8 cellular contexts compared by ENCODE assay signal in the genomic region with DNA sequence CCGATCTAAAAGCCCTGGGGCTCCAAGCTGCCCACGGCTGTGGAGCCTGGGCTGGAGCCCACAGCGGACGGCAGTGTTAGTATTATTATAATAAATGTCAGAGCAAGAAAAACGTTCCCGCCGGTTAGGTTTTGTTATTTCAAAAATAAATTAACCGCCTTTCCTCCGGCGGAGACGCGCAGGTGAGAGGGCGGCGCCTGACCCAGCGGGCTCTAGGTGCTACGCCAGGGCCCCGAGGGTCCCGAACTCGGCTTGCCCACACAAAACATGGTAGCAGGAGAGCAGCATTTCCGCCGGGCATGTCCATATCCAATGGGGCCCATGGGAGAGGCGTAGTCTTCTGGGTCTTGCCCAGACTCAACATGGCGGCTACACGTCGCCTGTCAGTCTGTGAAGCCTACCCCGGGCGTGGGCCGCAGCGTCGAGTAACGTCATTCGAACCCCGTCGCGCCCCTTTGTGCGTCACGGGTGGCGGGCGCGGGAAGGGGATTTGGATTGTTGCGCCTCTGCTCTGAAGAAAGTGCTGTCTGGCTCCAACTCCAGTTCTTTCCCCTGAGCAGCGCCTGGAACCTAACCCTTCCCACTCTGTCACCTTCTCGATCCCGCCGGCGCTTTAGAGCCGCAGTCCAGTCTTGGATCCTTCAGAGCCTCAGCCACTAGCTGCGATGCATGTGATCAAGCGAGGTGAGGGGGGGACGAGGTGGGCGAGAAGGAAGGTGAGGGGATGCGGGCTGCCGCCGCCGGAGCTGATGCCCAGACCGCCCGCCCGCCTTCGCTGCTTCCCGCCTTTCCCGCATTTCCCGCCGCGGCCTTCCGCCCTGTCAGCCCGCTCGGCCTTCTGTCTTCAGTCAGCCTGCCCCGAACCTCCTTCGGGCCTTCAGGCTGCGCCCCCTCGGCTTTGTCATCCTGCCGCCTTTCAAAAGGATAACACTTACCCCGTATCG. TPM values are rescaled to one million over a fixed set of nuclear protein-coding genes. Genes with fewer than 3 reads are reported as not detected.
DNase-seq lines count a peak whose midpoint lies in the region; ATAC-seq and TF ChIP-seq lines count a peak whose summit lies in the region.

A gene (plus strand): TSS at position 452 of the 944 bp plus-strand sequence. CDS start 214 bp downstream, at position 666.

- H3K4me3 ChIP-seq in spleen = peak within 1 kb of the TSS; percentile 74 to 91 (median 82)

- peaks cover 0 to 30% (median 9%) of the 10 kb centered on the region in 6 donors for H3K36me3 ChIP-seq in spleen

- peak in 1 of 3 donors; percentile 15 for TF ChIP-seq POLR2A in spleen (IDR thresholded peaks at IDR 0.05)

- peak within 1 kb of the TSS; percentile 84 to 95 (median 92) for H3K27ac ChIP-seq in spleen

- peaks cover 13 to 81% (median 36%) of the 10 kb centered on the region in 6 donors for H3K4me1 ChIP-seq in spleen

- H3K9me3 ChIP-seq in spleen = no peaks in the 10 kb centered on the region

- peak; percentile 92 for DNase-seq in AG08396 (ENCODE audit: low spot score)
- peak; percentile 95 for DNase-seq in NCI-H345 treated with DMSO at 0.1 percent for 48 hours (lab: John Stamatoyannopoulos, UW; ENCODE audit: unreplicated experiment)
- DNase-seq in activated CD4-positive, CD25-positive, alpha-beta regulatory T cell (lab: John Stamatoyannopoulos, UW) = peak; percentile 79 to 90 (median 86)
- peak; percentile 93 for DNase-seq in central memory CD4-positive, alpha-beta T cell
- DNase-seq in inferior parietal cortex (ENCODE audit: extremely low spot score) = peak; percentile 96
- DNase-seq in spleen = peak; percentile 96

- no peak for TF ChIP-seq CTCF in spleen (IDR thresholded peaks at IDR 0.05 in 8 of 11, conservative IDR thresholded peaks at IDR 0.05 in 3 of 11)

- ATAC-seq in GM19023 (IDR thresholded peaks at IDR 0.05; ENCODE audit: unreplicated experiment) = peak; percentile 94
- peak; percentile 94 for ATAC-seq in HG03280 (IDR thresholded peaks at IDR 0.05; ENCODE audit: unreplicated experiment)

- WGBS in spleen, 5 donors = 0 to 1% (median 1%) methylated on average over 52 to 74 of the region's 74 CpGs

- intact Hi-C loops in spleen (cut with DNase I; ENCODE audit: low total_unique reads) = no loop called here

- H3K27me3 ChIP-seq in spleen (replicated peaks in 1 of 7) = no peaks in the 10 kb centered on the region

RNA-seq across cellular contexts. Expression of the gene that starts here (rescaled TPM):
- total RNA-seq in spleen = 10 to 100 TPM; 21.6 to 37.6 (median 28.0) TPM
- 10 to 100 TPM in 2 of 3 donors, 1 to 10 TPM in 1; 6.6 to 13.5 (median 12.8) TPM for polyA plus RNA-seq in spleen

Comparison
In these comparisons a context has a peak if more than half of its experiments do, and no peak if none do; other contexts are left out.
1. Peak in every context shown above with its lines: DNase-seq, ATAC-seq, H3K4me3 ChIP-seq and H3K27ac ChIP-seq.